ENCODE assay signal across 38 cellular contexts in the genomic region with DNA sequence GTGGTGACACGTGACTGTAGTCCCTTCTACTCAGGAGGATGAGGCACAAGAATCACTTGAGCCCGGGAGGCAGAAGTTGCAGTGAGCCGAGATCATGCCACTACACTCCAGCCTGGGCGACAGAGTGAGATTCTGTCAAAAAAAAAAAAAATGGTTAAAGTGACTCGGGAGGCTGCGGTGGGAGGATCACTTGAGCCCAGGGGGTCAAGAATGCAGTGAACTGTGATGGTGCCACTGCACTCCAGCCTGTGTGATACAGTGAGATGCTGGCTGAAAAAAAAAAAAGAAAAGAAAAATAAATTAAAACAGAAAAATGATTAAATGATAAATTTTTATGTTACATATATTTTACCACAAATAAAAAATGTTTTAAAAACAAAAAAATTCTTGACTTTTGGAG. TPM values are rescaled to one million over a fixed set of nuclear protein-coding genes. Genes with fewer than 3 reads are reported as not detected.
"Had no signal": no experiment of that assay in that cellular context is flagged by ENCODE, and none has a peak within 500 bp of the region (broad histone marks: within the 10 kb centered on the region; RNA-seq: fewer than 3 reads in every experiment).

No MANE protein-coding gene starts in this region.

- H3K4me1 ChIP-seq: ascending aorta, colonic mucosa, left ventricle myocardium inferior, pancreas, prostate gland, sigmoid colon, thyroid gland, upper lobe of right lung had no signal

- H3K36me3 ChIP-seq: ascending aorta, cardiac muscle cell, colonic mucosa, left ventricle myocardium inferior, pancreas, prostate gland, sigmoid colon, thyroid gland, upper lobe of right lung, WERI-Rb-1 had no signal

- H3K27me3 Mint-ChIP-seq: activated CD4-positive, alpha-beta memory T cell treated with anti-CD3 and anti-CD28 coated beads for 36 hours; activated CD4-positive, alpha-beta T cell treated with anti-CD3 and anti-CD28 coated beads, Interleukin-2, amount 10 ng/mL, durations not matched to agents 24 days and 14 days; activated naive CD4-positive, alpha-beta T cell treated with anti-CD3 and anti-CD28 coated beads, Interleukin-2, amount 10 ng/mL, durations not matched to agents 7 days and 5 days; activated naive CD8-positive, alpha-beta T cell treated with anti-CD3 and anti-CD28 coated beads, Interleukin-2, amount 10 ng/mL, durations not matched to agents 7 days and 5 days had no signal

- H3K27ac Mint-ChIP-seq: activated CD4-positive, alpha-beta memory T cell treated with anti-CD3 and anti-CD28 coated beads for 36 hours; activated CD4-positive, alpha-beta T cell treated with anti-CD3 and anti-CD28 coated beads, Interleukin-2, amount 10 ng/mL, durations not matched to agents 24 days and 14 days; activated naive CD4-positive, alpha-beta T cell treated with anti-CD3 and anti-CD28 coated beads, Interleukin-2, amount 10 ng/mL, durations not matched to agents 7 days and 5 days; activated naive CD8-positive, alpha-beta T cell treated with anti-CD3 and anti-CD28 coated beads, Interleukin-2, amount 10 ng/mL, durations not matched to agents 7 days and 5 days; activated T-helper 1 cell treated with anti-CD3 and anti-CD28 coated beads, Interleukin-12 subunit alpha, Interleukin-12 subunit beta, Interleukin-2, Interleukin-4 antibody, amounts not matched to agents 30 ng/mL and 10 ng/mL and 1 ng/mL, durations not matched to agents 14 hours and 24 hours and 36 hours; brain; mesothelial cell of epicardium; stimulated activated memory B cell treated with anti-CD40 and anti-IgM and Interleukin-4, amounts not matched to agents 10 μg/mL and 1 μg/mL and 100 μg/mL, for 72 hours; stimulated activated naive CD8-positive, alpha-beta T cell treated with anti-CD3 and anti-CD28 coated beads, Interleukin-15, amount 100 ng/mL, for 72 hours had no signal

- H3K4me3 Mint-ChIP-seq: activated CD4-positive, alpha-beta memory T cell treated with anti-CD3 and anti-CD28 coated beads for 36 hours; activated CD4-positive, alpha-beta T cell treated with anti-CD3 and anti-CD28 coated beads, Interleukin-2, amount 10 ng/mL, durations not matched to agents 24 days and 14 days; activated naive CD4-positive, alpha-beta T cell treated with anti-CD3 and anti-CD28 coated beads, Interleukin-2, amount 10 ng/mL, durations not matched to agents 7 days and 5 days; activated naive CD8-positive, alpha-beta T cell treated with anti-CD3 and anti-CD28 coated beads, Interleukin-2, amount 10 ng/mL, durations not matched to agents 7 days and 5 days; activated T-helper 1 cell treated with anti-CD3 and anti-CD28 coated beads, Interleukin-12 subunit alpha, Interleukin-12 subunit beta, Interleukin-2, Interleukin-4 antibody, amounts not matched to agents 30 ng/mL and 10 ng/mL and 1 ng/mL, durations not matched to agents 14 hours and 24 hours and 36 hours; brain; mesothelial cell of epicardium; naive B cell; stimulated activated memory B cell treated with anti-CD40 and anti-IgM and Interleukin-4, amounts not matched to agents 10 μg/mL and 1 μg/mL and 100 μg/mL, for 72 hours; stimulated activated naive CD8-positive, alpha-beta T cell treated with anti-CD3 and anti-CD28 coated beads, Interleukin-15, amount 100 ng/mL, for 72 hours had no signal

- H3K36me3 Mint-ChIP-seq: activated CD4-positive, alpha-beta memory T cell treated with anti-CD3 and anti-CD28 coated beads for 36 hours; activated naive CD4-positive, alpha-beta T cell treated with anti-CD3 and anti-CD28 coated beads, Interleukin-2, amount 10 ng/mL, durations not matched to agents 7 days and 5 days; activated naive CD8-positive, alpha-beta T cell treated with anti-CD3 and anti-CD28 coated beads, Interleukin-2, amount 10 ng/mL, durations not matched to agents 7 days and 5 days; brain; mesothelial cell of epicardium; naive B cell; stimulated activated memory B cell treated with anti-CD40 and anti-IgM and Interleukin-4, amounts not matched to agents 10 μg/mL and 1 μg/mL and 100 μg/mL, for 72 hours had no signal

- H3K4me1 Mint-ChIP-seq: activated CD4-positive, alpha-beta T cell treated with anti-CD3 and anti-CD28 coated beads, Interleukin-2, amount 10 ng/mL, durations not matched to agents 24 days and 14 days; activated naive CD4-positive, alpha-beta T cell treated with anti-CD3 and anti-CD28 coated beads, Interleukin-2, amount 10 ng/mL, durations not matched to agents 7 days and 5 days; activated naive CD8-positive, alpha-beta T cell treated with anti-CD3 and anti-CD28 coated beads, Interleukin-2, amount 10 ng/mL, durations not matched to agents 7 days and 5 days; naive B cell; stimulated activated memory B cell treated with anti-CD40 and anti-IgM and Interleukin-4, amounts not matched to agents 10 μg/mL and 1 μg/mL and 100 μg/mL, for 72 hours; stimulated activated naive CD8-positive, alpha-beta T cell treated with anti-CD3 and anti-CD28 coated beads, Interleukin-15, amount 100 ng/mL, for 72 hours had no signal

- H3K9me3 ChIP-seq: ascending aorta, colonic mucosa, left ventricle myocardium inferior, pancreas, prostate gland, sigmoid colon, thyroid gland, upper lobe of right lung had no signal

- H3K27me3 ChIP-seq: ascending aorta, cardiac muscle cell, colonic mucosa, pancreas, sigmoid colon, thyroid gland, upper lobe of right lung had no signal

- H3K4me3 ChIP-seq: ascending aorta, cardiac muscle cell, colonic mucosa, left ventricle myocardium inferior, lung, pancreas, prostate gland, sigmoid colon, thyroid gland, upper lobe of right lung had no signal

- ATAC-seq: esophagus mucosa; pancreas; stimulated activated memory B cell treated with anti-CD40 and anti-IgM and Interleukin-4, amounts not matched to agents 10 μg/mL and 1 μg/mL and 100 μg/mL, for 72 hours; stimulated activated naive CD8-positive, alpha-beta T cell treated with anti-CD3 and anti-CD28 coated beads, Interleukin-15, amount 100 ng/mL, for 72 hours; upper lobe of right lung had no signal

- H3K9me3 Mint-ChIP-seq: activated CD4-positive, alpha-beta memory T cell treated with anti-CD3 and anti-CD28 coated beads for 36 hours; activated CD4-positive, alpha-beta T cell treated with anti-CD3 and anti-CD28 coated beads, Interleukin-2, amount 10 ng/mL, durations not matched to agents 24 days and 14 days; activated naive CD4-positive, alpha-beta T cell treated with anti-CD3 and anti-CD28 coated beads, Interleukin-2, amount 10 ng/mL, durations not matched to agents 7 days and 5 days; activated naive CD8-positive, alpha-beta T cell treated with anti-CD3 and anti-CD28 coated beads, Interleukin-2, amount 10 ng/mL, durations not matched to agents 7 days and 5 days; activated T-helper 1 cell treated with anti-CD3 and anti-CD28 coated beads, Interleukin-12 subunit alpha, Interleukin-12 subunit beta, Interleukin-2, Interleukin-4 antibody, amounts not matched to agents 30 ng/mL and 10 ng/mL and 1 ng/mL, durations not matched to agents 14 hours and 24 hours and 36 hours; mesothelial cell of epicardium; naive B cell; stimulated activated memory B cell treated with anti-CD40 and anti-IgM and Interleukin-4, amounts not matched to agents 10 μg/mL and 1 μg/mL and 100 μg/mL, for 72 hours; stimulated activated naive CD8-positive, alpha-beta T cell treated with anti-CD3 and anti-CD28 coated beads, Interleukin-15, amount 100 ng/mL, for 72 hours had no signal

- DNase-seq: activated CD4-positive, alpha-beta memory T cell treated with anti-CD3 and anti-CD28 coated beads for 36 hours; activated CD4-positive, alpha-beta T cell treated with anti-CD3 and anti-CD28 coated beads, Interleukin-2, amount 10 ng/mL, durations not matched to agents 24 days and 14 days; activated CD4-positive, CD25-positive, alpha-beta regulatory T cell treated with anti-CD3 and anti-CD28 coated beads, Interleukin-2, amount 50 U/mL, for 72 hours; activated CD8-positive, alpha-beta memory T cell treated with anti-CD3 and anti-CD28 coated beads, Interleukin-2, amount 50 U/mL, for 4 hours; activated gamma-delta T cell; activated naive CD4-positive, alpha-beta T cell treated with anti-CD3 and anti-CD28 coated beads, Interleukin-2, amount 10 ng/mL, durations not matched to agents 7 days and 5 days; activated naive CD8-positive, alpha-beta T cell treated with anti-CD3 and anti-CD28 coated beads, Interleukin-2, amount 10 ng/mL, durations not matched to agents 7 days and 5 days; activated T-cell treated with anti-CD3 and anti-CD28 coated beads, Interleukin-2, amount 50 U/mL, for 1 hour; cerebellar nuclear complex; colonic mucosa; effector memory CD4-positive, alpha-beta T cell; foreskin fibroblast; hippocampal formation; kidney glomerular epithelial cell; left ventricle myocardium inferior; naive B cell; nucleus accumbens; pancreas; retina; sigmoid colon; small intestine; stimulated activated CD4-positive, alpha-beta T cell treated with anti-CD3 and anti-CD28 coated beads, Interleukin-1b, Interleukin-23, amount 100 ng/mL, for 48 hours; stimulated activated CD4-positive, alpha-beta T cell treated with anti-CD3 and anti-CD28 coated beads, Interleukin-4, amount 100 ng/mL, for 4 hours; stimulated activated CD8-positive, alpha-beta memory T cell treated with anti-CD3 and anti-CD28 coated beads, Interleukin-4, amount 100 ng/mL, for 48 hours; stimulated activated naive CD8-positive, alpha-beta T cell treated with anti-CD3 and anti-CD28 coated beads, Interleukin-15, amount 100 ng/mL, for 72 hours; substantia nigra; thyroid gland; upper lobe of right lung; WERI-Rb-1 had no signal

- H3K27ac ChIP-seq: ascending aorta, cardiac muscle cell, colonic mucosa, left ventricle myocardium inferior, pancreas, sigmoid colon, thyroid gland, upper lobe of right lung, WERI-Rb-1 had no signal

RNA-seq across cellular contexts. Expression of a gene that starts 51.9 kb away (rescaled TPM):
- polyA plus RNA-seq: cardiac muscle cell had no signal
